ENCODE assay signal across 23 cellular contexts in genomic region chr11:12453243-12453642, GRCh38.
"Had no signal": no experiment of that assay in that cellular context is flagged by ENCODE, and none has a peak within 500 bp of the region (broad histone marks: within the 10 kb centered on the region; RNA-seq: fewer than 3 reads in every experiment).

No MANE protein-coding gene starts in this region.

- H3K9me3 Mint-ChIP-seq: activated CD4-positive, alpha-beta memory T cell treated with anti-CD3 and anti-CD28 coated beads for 36 hours; activated naive CD4-positive, alpha-beta T cell treated with anti-CD3 and anti-CD28 coated beads, Interleukin-2, amount 10 ng/mL, durations not matched to agents 7 days and 5 days; activated naive CD8-positive, alpha-beta T cell treated with anti-CD3 and anti-CD28 coated beads, Interleukin-2, amount 10 ng/mL, durations not matched to agents 7 days and 5 days; brain; natural killer cell; T-helper 1 cell treated with Interleukin-12 subunit alpha and Interleukin-12 subunit beta and Interleukin-4 antibody, amounts not matched to agents 30 μg/mL and 1 μg/mL, for 36 hours had no signal

- H3K9me3 ChIP-seq: ascending aorta, esophagus squamous epithelium, spleen, testis had no signal

- ATAC-seq: natural killer cell had no signal

- H3K4me3 Mint-ChIP-seq: activated CD4-positive, alpha-beta memory T cell treated with anti-CD3 and anti-CD28 coated beads for 36 hours; activated naive CD4-positive, alpha-beta T cell treated with anti-CD3 and anti-CD28 coated beads, Interleukin-2, amount 10 ng/mL, durations not matched to agents 7 days and 5 days; activated naive CD8-positive, alpha-beta T cell treated with anti-CD3 and anti-CD28 coated beads, Interleukin-2, amount 10 ng/mL, durations not matched to agents 7 days and 5 days; brain; natural killer cell; T-helper 1 cell treated with Interleukin-12 subunit alpha and Interleukin-12 subunit beta and Interleukin-4 antibody, amounts not matched to agents 30 μg/mL and 1 μg/mL, for 36 hours had no signal

- H3K27me3 ChIP-seq: ascending aorta, esophagus squamous epithelium, spleen, testis had no signal

- H3K27ac Mint-ChIP-seq: activated CD4-positive, alpha-beta memory T cell treated with anti-CD3 and anti-CD28 coated beads for 36 hours; activated naive CD4-positive, alpha-beta T cell treated with anti-CD3 and anti-CD28 coated beads, Interleukin-2, amount 10 ng/mL, durations not matched to agents 7 days and 5 days; activated naive CD8-positive, alpha-beta T cell treated with anti-CD3 and anti-CD28 coated beads, Interleukin-2, amount 10 ng/mL, durations not matched to agents 7 days and 5 days; natural killer cell; T-helper 1 cell treated with Interleukin-12 subunit alpha and Interleukin-12 subunit beta and Interleukin-4 antibody, amounts not matched to agents 30 μg/mL and 1 μg/mL, for 36 hours had no signal

- DNase-seq: activated CD4-positive, alpha-beta memory T cell treated with anti-CD3 and anti-CD28 coated beads for 36 hours; activated CD4-positive, alpha-beta T cell treated with anti-CD3 and anti-CD28 coated beads for 4 hours; activated CD8-positive, alpha-beta memory T cell treated with anti-CD3 and anti-CD28 coated beads, Interleukin-2, amount 50 U/mL, for 4 hours; activated gamma-delta T cell; activated naive CD4-positive, alpha-beta T cell treated with anti-CD3 and anti-CD28 coated beads, Interleukin-2, amount 10 ng/mL, durations not matched to agents 7 days and 5 days; activated naive CD8-positive, alpha-beta T cell treated with anti-CD3 and anti-CD28 coated beads, Interleukin-2, amount 10 ng/mL, durations not matched to agents 7 days and 5 days; activated T-cell treated with anti-CD3 and anti-CD28 coated beads, Interleukin-2, amount 50 U/mL, for 1 hour; cortex of kidney; esophagus squamous epithelium; foreskin melanocyte; midbrain; natural killer cell; right cardiac atrium; spleen; stimulated activated naive CD4-positive, alpha-beta T cell; SW 1271; T-helper 9 cell; testis; trophoblast cell had no signal

- H3K27me3 Mint-ChIP-seq: activated CD4-positive, alpha-beta memory T cell treated with anti-CD3 and anti-CD28 coated beads for 36 hours; activated naive CD8-positive, alpha-beta T cell treated with anti-CD3 and anti-CD28 coated beads, Interleukin-2, amount 10 ng/mL, durations not matched to agents 7 days and 5 days; brain had no signal

- H3K36me3 ChIP-seq: ascending aorta, esophagus squamous epithelium, spleen had no signal

- H3K36me3 Mint-ChIP-seq: activated CD4-positive, alpha-beta memory T cell treated with anti-CD3 and anti-CD28 coated beads for 36 hours; activated naive CD4-positive, alpha-beta T cell treated with anti-CD3 and anti-CD28 coated beads, Interleukin-2, amount 10 ng/mL, durations not matched to agents 7 days and 5 days; activated naive CD8-positive, alpha-beta T cell treated with anti-CD3 and anti-CD28 coated beads, Interleukin-2, amount 10 ng/mL, durations not matched to agents 7 days and 5 days; brain; natural killer cell had no signal

- H3K4me1 Mint-ChIP-seq: activated naive CD4-positive, alpha-beta T cell treated with anti-CD3 and anti-CD28 coated beads, Interleukin-2, amount 10 ng/mL, durations not matched to agents 7 days and 5 days; activated naive CD8-positive, alpha-beta T cell treated with anti-CD3 and anti-CD28 coated beads, Interleukin-2, amount 10 ng/mL, durations not matched to agents 7 days and 5 days; natural killer cell had no signal

- H3K4me1 ChIP-seq: testis had no signal

- H3K27ac ChIP-seq: ascending aorta, esophagus squamous epithelium, spleen, testis, VCaP had no signal

- H3K4me3 ChIP-seq: ascending aorta, esophagus squamous epithelium, spleen, testis had no signal
